In genomic region chrX:82813671-82814078, GRCh38 we compare ENCODE assay signal across 11 cellular contexts.
DNase-seq lines count a peak whose midpoint lies in the region; ATAC-seq and TF ChIP-seq lines count a peak whose summit lies in the region.
"Had no signal": no experiment of that assay in that cellular context is flagged by ENCODE, and none has a peak within 500 bp of the region (broad histone marks: within the 10 kb centered on the region; RNA-seq: fewer than 3 reads in every experiment).

No MANE protein-coding gene starts in this region.

- no peaks in the 10 kb centered on the region for H3K9me3 Mint-ChIP-seq in activated T-helper 17 cell treated with anti-CD3 and anti-CD28 coated beads, Interleukin-2, amount 50 U/mL, for 72 hours

- no peak for TF ChIP-seq CTCF in thoracic aorta (IDR thresholded peaks at IDR 0.05)
- no peak for TF ChIP-seq CTCF in tibial artery (IDR thresholded peaks at IDR 0.05)

- H3K27ac ChIP-seq in thoracic aorta (no peak overlapping the region), tibial artery (no peak overlapping the region)
- H3K27ac ChIP-seq: SK-N-MC had no signal

- no peak overlapping the region for H3K4me3 Mint-ChIP-seq in activated T-helper 17 cell treated with anti-CD3 and anti-CD28 coated beads, Interleukin-2, amount 50 U/mL, for 72 hours
- H3K4me3 Mint-ChIP-seq: activated naive CD8-positive, alpha-beta T cell treated with anti-CD3 and anti-CD28 coated beads, Interleukin-2, amount 10 ng/mL, durations not matched to agents 7 days and 5 days had no signal

- peak; percentile 92 for DNase-seq in HT1080 (ENCODE audit: low read depth)
- peak; percentile 12 for DNase-seq in T1000 (lab: John Stamatoyannopoulos, UW)
- peak; percentile 64 for DNase-seq in foreskin melanocyte
- DNase-seq in thoracic aorta (ENCODE audit: low spot score) = no peak
- DNase-seq in tibial artery = no peak
- no peak for DNase-seq in cerebellar nuclear complex (lab: John Stamatoyannopoulos, UW)
- DNase-seq: activated naive CD8-positive, alpha-beta T cell treated with anti-CD3 and anti-CD28 coated beads, Interleukin-2, amount 10 ng/mL, durations not matched to agents 7 days and 5 days; NCI-H187 had no signal

- no peaks in the 10 kb centered on the region for H3K36me3 Mint-ChIP-seq in activated T-helper 17 cell treated with anti-CD3 and anti-CD28 coated beads, Interleukin-2, amount 50 U/mL, for 72 hours (ENCODE audit: low read depth)
- H3K36me3 Mint-ChIP-seq: activated naive CD8-positive, alpha-beta T cell treated with anti-CD3 and anti-CD28 coated beads, Interleukin-2, amount 10 ng/mL, durations not matched to agents 7 days and 5 days had no signal

- H3K36me3 ChIP-seq in thoracic aorta (no peaks in the 10 kb centered on the region), tibial artery (no peaks in the 10 kb centered on the region)

- intact Hi-C loops in tibial artery (cut with DNase I; ENCODE audit: low total_unique reads) = no loop called here

- H3K4me3 ChIP-seq in thoracic aorta = no peak overlapping the region
- H3K4me3 ChIP-seq in tibial artery = no peak overlapping the region
- H3K4me3 ChIP-seq: SK-N-MC had no signal

- no peaks in the 10 kb centered on the region for H3K27me3 Mint-ChIP-seq in activated T-helper 17 cell treated with anti-CD3 and anti-CD28 coated beads, Interleukin-2, amount 50 U/mL, for 72 hours
- H3K27me3 Mint-ChIP-seq: activated naive CD8-positive, alpha-beta T cell treated with anti-CD3 and anti-CD28 coated beads, Interleukin-2, amount 10 ng/mL, durations not matched to agents 7 days and 5 days had no signal

- H3K4me1 Mint-ChIP-seq in activated T-helper 17 cell treated with anti-CD3 and anti-CD28 coated beads, Interleukin-2, amount 50 U/mL, for 72 hours = no peaks in the 10 kb centered on the region
- H3K4me1 Mint-ChIP-seq: activated naive CD8-positive, alpha-beta T cell treated with anti-CD3 and anti-CD28 coated beads, Interleukin-2, amount 10 ng/mL, durations not matched to agents 7 days and 5 days had no signal

- H3K27ac Mint-ChIP-seq in activated T-helper 17 cell treated with anti-CD3 and anti-CD28 coated beads, Interleukin-2, amount 50 U/mL, for 72 hours = no peak overlapping the region
- H3K27ac Mint-ChIP-seq: activated naive CD8-positive, alpha-beta T cell treated with anti-CD3 and anti-CD28 coated beads, Interleukin-2, amount 10 ng/mL, durations not matched to agents 7 days and 5 days had no signal

- ATAC-seq in thoracic aorta (ENCODE audit: insufficient number of reproducible peaks, low FRiP score, low read depth) = peak; percentile 86
- ATAC-seq in GM18873 (IDR thresholded peaks at IDR 0.05; ENCODE audit: low FRiP score, unreplicated experiment) = no peak
- no peak for ATAC-seq in activated T-helper 17 cell treated with anti-CD3 and anti-CD28 coated beads, Interleukin-2, amount 50 U/mL, for 72 hours (replicated peaks)

- H3K27me3 ChIP-seq in thoracic aorta (replicated peaks; ENCODE audit: insufficient read depth) (no peaks in the 10 kb centered on the region), tibial artery (no peaks in the 10 kb centered on the region)

- H3K9me3 ChIP-seq in thoracic aorta (no peaks in the 10 kb centered on the region), tibial artery (no peaks in the 10 kb centered on the region)

- H3K4me1 ChIP-seq in thoracic aorta (ENCODE audit: control insufficient read depth in 1 of 2, low read depth in 2 of 2) (no peaks in the 10 kb centered on the region), tibial artery (peaks cover 0 to 3% (median 0%) of the 10 kb centered on the region in 4 donors)

Comparison
In these comparisons a context has a peak if more than half of its experiments do, and no peak if none do; other contexts are left out.
1. DNase-seq: peak in HT1080 (single experiment), T1000 (single experiment) and foreskin melanocyte (single experiment); none in thoracic aorta (single experiment), tibial artery (0 of 2) and cerebellar nuclear complex (0 of 2).